Comparison of ENCODE assay signal across 1 cellular context in genomic region chrX:29965634-29966033, GRCh38.
TF ChIP-seq lines count a peak whose summit lies in the region.

No MANE protein-coding gene starts in this region.

TF ChIP-seq in H1, 55 proteins besides CTCF, POLR2A, EP300 and RAD21 (continued from another document):
- TF ChIP-seq CHD7 (IDR thresholded peaks at IDR 0.05; ENCODE audit: insufficient replicate concordance, low read length): peak; percentile 27
TF ChIP-seq in H1: peak in this region for 1.
